In genomic region chr12:47758834-47759690, GRCh38 we compare ENCODE assay signal across 8 cellular contexts. TPM values are rescaled to one million over a fixed set of nuclear protein-coding genes. Genes with fewer than 3 reads are reported as not detected.
A peak's percentile ranks its signal among the peaks of the same experiment; 100 is the strongest.
DNase-seq lines count a peak whose midpoint lies in the region; ATAC-seq and TF ChIP-seq lines count a peak whose summit lies in the region.

Gene RAPGEF3 (minus strand): TSS chr12:47758880. CDS start chr12:47758556, 324 bp downstream.

- H3K36me3 ChIP-seq in heart right ventricle (peaks cover 0 to 3% (median 0%) of the 10 kb centered on the region in 9 donors), urinary bladder (ENCODE audit: insufficient read depth) (no peaks in the 10 kb centered on the region)

- 2 to 3% methylated on average over 54 to 57 of the region's 57 CpGs for WGBS in heart right ventricle, 2 donors
- 1% methylated on average over 57 of the region's 57 CpGs for WGBS in urinary bladder

- H3K9me3 ChIP-seq in heart right ventricle: no peaks in the 10 kb centered on the region

- peaks cover 16 to 78% (median 58%) of the 10 kb centered on the region in 9 donors for H3K4me1 ChIP-seq in heart right ventricle
- H3K4me1 ChIP-seq in urinary bladder (ENCODE audit: insufficient read depth): no peaks in the 10 kb centered on the region

- intact Hi-C loops in heart right ventricle (cut with DNase I) (loop anchor here in 3 of 10 donors (2.0 to 10.0 kb wide), 2 partner anchors 42 to 794 kb away; no protein-coding TSS in a partner anchor), posterior cingulate gyrus (cut with DNase I) (loop anchor here (2.0 kb wide), 1 partner anchor 42 kb away; no protein-coding TSS in a partner anchor)

- H3K27ac ChIP-seq in heart right ventricle (peak within 1 kb of the TSS; percentile 72 to 91 (median 86)), urinary bladder (ENCODE audit: low read depth) (peak within 1 kb of the TSS; percentile 60)

- H3K4me3 ChIP-seq in heart right ventricle: peak within 1 kb of the TSS; percentile 34 to 78 (median 59)
- peak within 1 kb of the TSS; percentile 62 for H3K4me3 ChIP-seq in urinary bladder (ENCODE audit: low read depth, low read length)

- ATAC-seq in GM21619 (IDR thresholded peaks at IDR 0.05; ENCODE audit: unreplicated experiment) (peak; percentile 41), heart right ventricle (peak; percentile 87 to 92 (median 88))

- peak; percentile 28 to 65 (median 50) for TF ChIP-seq CTCF in heart right ventricle (IDR thresholded peaks at IDR 0.05)

- no peaks in the 10 kb centered on the region for H3K27me3 ChIP-seq in heart right ventricle

- DNase-seq in DMS53 (lab: John Stamatoyannopoulos, UW) (peak; percentile 97), Kasumi-1 (lab: John Stamatoyannopoulos, UW) (peak; percentile 76 to 79), SW480 (ENCODE audit: low spot score) (peak; percentile 86), amniotic epithelial cell (ENCODE audit: low read depth) (peak; percentile 71), heart right ventricle (peak; percentile 89), posterior cingulate gyrus (peak; percentile 78 to 98 (median 85))

RNA-seq across cellular contexts. Expression of gene RAPGEF3, which starts in this region (rescaled TPM):
- 10 to 100 TPM in 9 of 10 donors, 1 to 10 TPM in 1; 9.5 to 54.9 (median 19.8) TPM for total RNA-seq in heart right ventricle
- polyA plus RNA-seq in heart right ventricle: 100 to 1,000 TPM in 1 of 2 donors, 10 to 100 TPM in 1; 22.4 to 173 TPM
- total RNA-seq in urinary bladder: 17.2 TPM
- 38.7 TPM for polyA plus RNA-seq in urinary bladder

Comparison
In these comparisons a context has a peak if more than half of its experiments do, and no peak if none do; other contexts are left out.
1. Peak in every context shown above with its lines: DNase-seq, ATAC-seq, H3K4me3 ChIP-seq and H3K27ac ChIP-seq.